Comparison of ENCODE assay signal across 16 cellular contexts in the genomic region with DNA sequence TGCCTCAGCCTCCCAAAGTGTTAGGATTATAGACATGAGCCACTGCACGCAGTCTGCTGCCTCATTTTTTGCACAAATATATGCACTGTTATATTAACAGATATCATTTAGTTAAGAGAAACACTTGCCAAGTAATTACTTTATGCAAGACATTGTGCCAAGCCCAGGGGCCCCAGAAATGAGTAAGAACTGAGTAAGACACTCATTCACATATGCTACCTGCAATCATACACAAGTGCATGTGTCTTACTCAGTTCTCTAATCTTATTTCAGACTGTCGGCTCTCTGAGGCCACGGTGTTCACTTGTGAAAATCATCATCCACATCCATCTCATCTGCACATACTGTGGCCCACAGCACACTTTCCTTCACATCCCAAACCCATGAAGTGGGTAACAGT. TPM values are rescaled to one million over a fixed set of nuclear protein-coding genes. Genes with fewer than 3 reads are reported as not detected.
DNase-seq lines count a peak whose midpoint lies in the region; ATAC-seq, FAIRE-seq and TF ChIP-seq lines count a peak whose summit lies in the region.
"Had no signal": no experiment of that assay in that cellular context is flagged by ENCODE, and none has a peak within 500 bp of the region (broad histone marks: within the 10 kb centered on the region; RNA-seq: fewer than 3 reads in every experiment).

No MANE protein-coding gene starts in this region.

- H3K27ac Mint-ChIP-seq in activated CD8-positive, alpha-beta memory T cell treated with anti-CD3 and anti-CD28 coated beads, Interleukin-2, amount 10 ng/mL, durations not matched to agents 7 days and 5 days: peak overlapping the region; percentile 82
- peak overlapping the region; percentile 88 for H3K27ac Mint-ChIP-seq in activated naive CD8-positive, alpha-beta T cell treated with anti-CD3 and anti-CD28 coated beads for 36 hours
- H3K27ac Mint-ChIP-seq in osteocyte (ENCODE audit: unreplicated experiment): peak overlapping the region; percentile 23

- H3K4me3 Mint-ChIP-seq in activated CD8-positive, alpha-beta memory T cell treated with anti-CD3 and anti-CD28 coated beads, Interleukin-2, amount 10 ng/mL, durations not matched to agents 7 days and 5 days: no peak overlapping the region
- H3K4me3 Mint-ChIP-seq in activated naive CD8-positive, alpha-beta T cell treated with anti-CD3 and anti-CD28 coated beads for 36 hours: peak overlapping the region; percentile 12
- no peak overlapping the region for H3K4me3 Mint-ChIP-seq in osteocyte (ENCODE audit: unreplicated experiment)

- TF ChIP-seq CTCF in osteocyte (IDR thresholded peaks at IDR 0.05): no peak

- DNase-seq in activated CD8-positive, alpha-beta memory T cell treated with anti-CD3 and anti-CD28 coated beads, Interleukin-2, amount 10 ng/mL, durations not matched to agents 7 days and 5 days: no peak
- DNase-seq in activated CD8-positive, alpha-beta memory T cell treated with anti-CD3 and anti-CD28 coated beads, Interleukin-2, amount 50 U/mL, for 4 hours: no peak
- DNase-seq in RCC 7860 (ENCODE audit: low spot score): peak; percentile 14
- DNase-seq in activated naive CD8-positive, alpha-beta T cell treated with anti-CD3 and anti-CD28 coated beads for 36 hours: no peak
- no peak for DNase-seq in osteocyte (ENCODE audit: extremely low spot score, unreplicated experiment)
- DNase-seq in KG1 (lab: John Stamatoyannopoulos, UW): no peak
- DNase-seq in NOMO-1 treated with DMSO at 0.1 percent for 48 hours (lab: John Stamatoyannopoulos, UW; ENCODE audit: unreplicated experiment): no peak
- DNase-seq: ACHN, caudate nucleus, head of caudate nucleus, immature natural killer cell, NCI-H1417 treated with DMSO at 0.1 percent for 48 hours, NCI-H82, RPMI8226 had no signal

- no peak for ATAC-seq in activated CD8-positive, alpha-beta memory T cell treated with anti-CD3 and anti-CD28 coated beads, Interleukin-2, amount 10 ng/mL, durations not matched to agents 7 days and 5 days
- no peak for ATAC-seq in HG02884 (IDR thresholded peaks at IDR 0.05; ENCODE audit: unreplicated experiment)
- ATAC-seq: right cardiac atrium had no signal

- no peaks in the 10 kb centered on the region for H3K27me3 Mint-ChIP-seq in activated CD8-positive, alpha-beta memory T cell treated with anti-CD3 and anti-CD28 coated beads, Interleukin-2, amount 10 ng/mL, durations not matched to agents 7 days and 5 days
- H3K27me3 Mint-ChIP-seq in activated naive CD8-positive, alpha-beta T cell treated with anti-CD3 and anti-CD28 coated beads for 36 hours: peaks cover 7% of the 10 kb centered on the region
- no peaks in the 10 kb centered on the region for H3K27me3 Mint-ChIP-seq in osteocyte (ENCODE audit: unreplicated experiment)

- CTCF ChIA-PET in activated CD8-positive, alpha-beta memory T cell treated with anti-CD3 and anti-CD28 coated beads, Interleukin-2, amount 10 ng/mL, durations not matched to agents 7 days and 5 days (lab: Charles Lee): interaction anchor here (1.0 to 1.2 kb wide), 2 partner anchors 18 to 26 kb away, joined by 3 to 5 read pairs; no protein-coding TSS in a partner anchor

- H3K9me3 Mint-ChIP-seq in activated CD8-positive, alpha-beta memory T cell treated with anti-CD3 and anti-CD28 coated beads, Interleukin-2, amount 10 ng/mL, durations not matched to agents 7 days and 5 days (ENCODE audit: low read depth): no peaks in the 10 kb centered on the region
- no peaks in the 10 kb centered on the region for H3K9me3 Mint-ChIP-seq in activated naive CD8-positive, alpha-beta T cell treated with anti-CD3 and anti-CD28 coated beads for 36 hours
- H3K9me3 Mint-ChIP-seq in osteocyte (ENCODE audit: unreplicated experiment): no peaks in the 10 kb centered on the region
- H3K9me3 Mint-ChIP-seq: immature natural killer cell had no signal

- FAIRE-seq in RCC 7860 (lab: Jason Lieb, UNC): no peak

- H3K4me1 Mint-ChIP-seq in activated CD8-positive, alpha-beta memory T cell treated with anti-CD3 and anti-CD28 coated beads, Interleukin-2, amount 10 ng/mL, durations not matched to agents 7 days and 5 days: peaks cover 86% of the 10 kb centered on the region
- peaks cover 87% of the 10 kb centered on the region for H3K4me1 Mint-ChIP-seq in activated naive CD8-positive, alpha-beta T cell treated with anti-CD3 and anti-CD28 coated beads for 36 hours
- peaks cover 20% of the 10 kb centered on the region for H3K4me1 Mint-ChIP-seq in osteocyte (ENCODE audit: unreplicated experiment)

- peaks cover 83% of the 10 kb centered on the region for H3K36me3 Mint-ChIP-seq in activated CD8-positive, alpha-beta memory T cell treated with anti-CD3 and anti-CD28 coated beads, Interleukin-2, amount 10 ng/mL, durations not matched to agents 7 days and 5 days
- H3K36me3 Mint-ChIP-seq in activated naive CD8-positive, alpha-beta T cell treated with anti-CD3 and anti-CD28 coated beads for 36 hours: peaks cover 94% of the 10 kb centered on the region
- peaks cover 15% of the 10 kb centered on the region for H3K36me3 Mint-ChIP-seq in osteocyte (ENCODE audit: unreplicated experiment)

RNA-seq across cellular contexts. Expression of gene TRAF1, which starts 16.0 kb away (rescaled TPM):
- 100 to 1,000 TPM in 1 of 2 experiments, 10 to 100 TPM in 1; 59.6 to 114 TPM for total RNA-seq in activated CD8-positive, alpha-beta memory T cell treated with anti-CD3 and anti-CD28 coated beads, Interleukin-2, amount 10 ng/mL, durations not matched to agents 7 days and 5 days
- total RNA-seq in activated naive CD8-positive, alpha-beta T cell treated with anti-CD3 and anti-CD28 coated beads for 36 hours: 100 to 1,000 TPM; 169 to 170 TPM
- total RNA-seq in osteocyte: 7.1 and 7.8 TPM in 2 replicates

RNA-seq across cellular contexts. Expression of gene PHF19, which starts 33.7 kb away (rescaled TPM):
- total RNA-seq in activated CD8-positive, alpha-beta memory T cell treated with anti-CD3 and anti-CD28 coated beads, Interleukin-2, amount 10 ng/mL, durations not matched to agents 7 days and 5 days: 100 to 1,000 TPM; 246 to 254 TPM
- 100 to 1,000 TPM; 216 to 226 TPM for total RNA-seq in activated naive CD8-positive, alpha-beta T cell treated with anti-CD3 and anti-CD28 coated beads for 36 hours
- total RNA-seq in osteocyte: 194 and 212 TPM in 2 replicates

Comparison
In these comparisons a context has a peak if more than half of its experiments do, and no peak if none do; other contexts are left out.
1. H3K27ac Mint-ChIP-seq: peak in every context shown above with its lines; median percentile 88 in activated naive CD8-positive, alpha-beta T cell treated with anti-CD3 and anti-CD28 coated beads for 36 hours; 82 in activated CD8-positive, alpha-beta memory T cell treated with anti-CD3 and anti-CD28 coated beads, Interleukin-2, amount 10 ng/mL, durations not matched to agents 7 days and 5 days; 23 in osteocyte.